ENCODE assay signal across 1 cellular context in the genomic region with DNA sequence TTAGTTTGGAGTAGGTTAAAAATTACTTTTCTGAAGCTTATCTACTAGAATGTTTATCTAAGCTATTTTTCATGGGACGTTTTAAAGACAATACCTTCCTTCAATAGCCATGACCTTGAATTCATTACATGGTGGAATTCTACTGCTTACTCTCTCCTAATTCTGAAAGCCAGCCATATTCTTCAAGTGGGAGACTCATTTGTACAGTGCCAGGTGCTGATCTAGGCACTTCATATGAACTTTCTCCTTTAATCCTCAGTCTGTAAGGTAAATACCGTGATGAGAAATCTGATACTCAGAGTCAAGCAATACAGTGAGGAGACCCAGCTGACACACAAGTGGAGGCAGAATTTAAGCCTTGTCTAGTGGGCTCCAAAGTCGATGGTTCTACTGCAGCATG.
A peak's percentile ranks its signal among the peaks of the same experiment; 100 is the strongest.
TF ChIP-seq lines count a peak whose summit lies in the region.

No MANE protein-coding gene starts in this region.

TF ChIP-seq in HepG2, 621 proteins besides CTCF, POLR2A, EP300 and RAD21 (continued from another document and continues in another):
- TF ChIP-seq, protein P1, sequence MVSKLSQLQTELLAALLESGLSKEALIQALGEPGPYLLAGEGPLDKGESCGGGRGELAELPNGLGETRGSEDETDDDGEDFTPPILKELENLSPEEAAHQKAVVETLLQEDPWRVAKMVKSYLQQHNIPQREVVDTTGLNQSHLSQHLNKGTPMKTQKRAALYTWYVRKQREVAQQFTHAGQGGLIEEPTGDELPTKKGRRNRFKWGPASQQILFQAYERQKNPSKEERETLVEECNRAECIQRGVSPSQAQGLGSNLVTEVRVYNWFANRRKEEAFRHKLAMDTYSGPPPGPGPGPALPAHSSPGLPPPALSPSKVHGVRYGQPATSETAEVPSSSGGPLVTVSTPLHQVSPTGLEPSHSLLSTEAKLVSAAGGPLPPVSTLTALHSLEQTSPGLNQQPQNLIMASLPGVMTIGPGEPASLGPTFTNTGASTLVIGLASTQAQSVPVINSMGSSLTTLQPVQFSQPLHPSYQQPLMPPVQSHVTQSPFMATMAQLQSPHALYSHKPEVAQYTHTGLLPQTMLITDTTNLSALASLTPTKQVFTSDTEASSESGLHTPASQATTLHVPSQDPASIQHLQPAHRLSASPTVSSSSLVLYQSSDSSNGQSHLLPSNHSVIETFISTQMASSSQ (IDR thresholded peaks at IDR 0.05; ENCODE audit: low read depth) = no peak
- TF ChIP-seq, protein P1 (CRISPR knock-in tag; IDR thresholded peaks at IDR 0.05; ENCODE audit: borderline replicate concordance) = peak; percentile 34; the same call in 1 of the 2 replicates
- TF ChIP-seq HMG20A (CRISPR knock-in tag; IDR thresholded peaks at IDR 0.05; ENCODE audit: borderline replicate concordance) = peak; percentile 44; the same call in 1 of the 2 replicates
- TF ChIP-seq KDM4B (CRISPR knock-in tag; IDR thresholded peaks at IDR 0.05) = no peak
- TF ChIP-seq SNAPC2 (CRISPR knock-in tag; IDR thresholded peaks at IDR 0.05) = no peak
- no peak for TF ChIP-seq BHLHE40 (IDR thresholded peaks at IDR 0.05; ENCODE audit: low read length)
- no peak for TF ChIP-seq SNRNP70 (IDR thresholded peaks at IDR 0.05; ENCODE audit: low read depth, low read length)
- TF ChIP-seq SOX13 (IDR thresholded peaks at IDR 0.05) = no peak
- peak in 1 of 2 experiments; percentile 80; a peak in 2 of 4 replicates for TF ChIP-seq SOX13 (CRISPR knock-in tag; conservative IDR thresholded peaks at IDR 0.05 in 1 of 2, IDR thresholded peaks at IDR 0.05 in 1 of 2)
- no peak for TF ChIP-seq ISX (CRISPR knock-in tag; conservative IDR thresholded peaks at IDR 0.05)
- TF ChIP-seq NFE2 (CRISPR knock-in tag; IDR thresholded peaks at IDR 0.05) = no peak
- no peak for TF ChIP-seq SOX6 (IDR thresholded peaks at IDR 0.05)
- TF ChIP-seq SOX6 (CRISPR knock-in tag; IDR thresholded peaks at IDR 0.05) = peak; percentile 76
- no peak for TF ChIP-seq NR2F6 (IDR thresholded peaks at IDR 0.05)
- no peak for TF ChIP-seq NR2F6 (CRISPR knock-in tag; IDR thresholded peaks at IDR 0.05)
- TF ChIP-seq ZNF615 (CRISPR knock-in tag; IDR thresholded peaks at IDR 0.05; ENCODE audit: borderline replicate concordance) = no peak
- no peak for TF ChIP-seq EEA1 (CRISPR knock-in tag; IDR thresholded peaks at IDR 0.05; ENCODE audit: borderline replicate concordance)
- peak; percentile 77; the same call in 1 of the 2 replicates for TF ChIP-seq SOX5 (CRISPR knock-in tag; IDR thresholded peaks at IDR 0.05; ENCODE audit: borderline replicate concordance)
- TF ChIP-seq, protein P2, sequence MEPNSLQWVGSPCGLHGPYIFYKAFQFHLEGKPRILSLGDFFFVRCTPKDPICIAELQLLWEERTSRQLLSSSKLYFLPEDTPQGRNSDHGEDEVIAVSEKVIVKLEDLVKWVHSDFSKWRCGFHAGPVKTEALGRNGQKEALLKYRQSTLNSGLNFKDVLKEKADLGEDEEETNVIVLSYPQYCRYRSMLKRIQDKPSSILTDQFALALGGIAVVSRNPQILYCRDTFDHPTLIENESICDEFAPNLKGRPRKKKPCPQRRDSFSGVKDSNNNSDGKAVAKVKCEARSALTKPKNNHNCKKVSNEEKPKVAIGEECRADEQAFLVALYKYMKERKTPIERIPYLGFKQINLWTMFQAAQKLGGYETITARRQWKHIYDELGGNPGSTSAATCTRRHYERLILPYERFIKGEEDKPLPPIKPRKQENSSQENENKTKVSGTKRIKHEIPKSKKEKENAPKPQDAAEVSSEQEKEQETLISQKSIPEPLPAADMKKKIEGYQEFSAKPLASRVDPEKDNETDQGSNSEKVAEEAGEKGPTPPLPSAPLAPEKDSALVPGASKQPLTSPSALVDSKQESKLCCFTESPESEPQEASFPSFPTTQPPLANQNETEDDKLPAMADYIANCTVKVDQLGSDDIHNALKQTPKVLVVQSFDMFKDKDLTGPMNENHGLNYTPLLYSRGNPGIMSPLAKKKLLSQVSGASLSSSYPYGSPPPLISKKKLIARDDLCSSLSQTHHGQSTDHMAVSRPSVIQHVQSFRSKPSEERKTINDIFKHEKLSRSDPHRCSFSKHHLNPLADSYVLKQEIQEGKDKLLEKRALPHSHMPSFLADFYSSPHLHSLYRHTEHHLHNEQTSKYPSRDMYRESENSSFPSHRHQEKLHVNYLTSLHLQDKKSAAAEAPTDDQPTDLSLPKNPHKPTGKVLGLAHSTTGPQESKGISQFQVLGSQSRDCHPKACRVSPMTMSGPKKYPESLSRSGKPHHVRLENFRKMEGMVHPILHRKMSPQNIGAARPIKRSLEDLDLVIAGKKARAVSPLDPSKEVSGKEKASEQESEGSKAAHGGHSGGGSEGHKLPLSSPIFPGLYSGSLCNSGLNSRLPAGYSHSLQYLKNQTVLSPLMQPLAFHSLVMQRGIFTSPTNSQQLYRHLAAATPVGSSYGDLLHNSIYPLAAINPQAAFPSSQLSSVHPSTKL (CRISPR knock-in tag; IDR thresholded peaks at IDR 0.05) = peak; percentile 50; the same call in 1 of the 2 replicates
- TF ChIP-seq ZKSCAN8 (CRISPR knock-in tag; IDR thresholded peaks at IDR 0.05; ENCODE audit: borderline replicate concordance) = no peak
- TF ChIP-seq, protein P3, sequence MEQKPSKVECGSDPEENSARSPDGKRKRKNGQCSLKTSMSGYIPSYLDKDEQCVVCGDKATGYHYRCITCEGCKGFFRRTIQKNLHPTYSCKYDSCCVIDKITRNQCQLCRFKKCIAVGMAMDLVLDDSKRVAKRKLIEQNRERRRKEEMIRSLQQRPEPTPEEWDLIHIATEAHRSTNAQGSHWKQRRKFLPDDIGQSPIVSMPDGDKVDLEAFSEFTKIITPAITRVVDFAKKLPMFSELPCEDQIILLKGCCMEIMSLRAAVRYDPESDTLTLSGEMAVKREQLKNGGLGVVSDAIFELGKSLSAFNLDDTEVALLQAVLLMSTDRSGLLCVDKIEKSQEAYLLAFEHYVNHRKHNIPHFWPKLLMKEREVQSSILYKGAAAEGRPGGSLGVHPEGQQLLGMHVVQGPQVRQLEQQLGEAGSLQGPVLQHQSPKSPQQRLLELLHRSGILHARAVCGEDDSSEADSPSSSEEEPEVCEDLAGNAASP (CRISPR knock-in tag; IDR thresholded peaks at IDR 0.05; ENCODE audit: borderline replicate concordance) = peak; percentile 37; the same call in 1 of the 2 replicates
- TF ChIP-seq RFX1 (IDR thresholded peaks at IDR 0.05) = no peak
- no peak for TF ChIP-seq ZC3H13 (CRISPR knock-in tag; IDR thresholded peaks at IDR 0.05)
- TF ChIP-seq, protein P4, sequence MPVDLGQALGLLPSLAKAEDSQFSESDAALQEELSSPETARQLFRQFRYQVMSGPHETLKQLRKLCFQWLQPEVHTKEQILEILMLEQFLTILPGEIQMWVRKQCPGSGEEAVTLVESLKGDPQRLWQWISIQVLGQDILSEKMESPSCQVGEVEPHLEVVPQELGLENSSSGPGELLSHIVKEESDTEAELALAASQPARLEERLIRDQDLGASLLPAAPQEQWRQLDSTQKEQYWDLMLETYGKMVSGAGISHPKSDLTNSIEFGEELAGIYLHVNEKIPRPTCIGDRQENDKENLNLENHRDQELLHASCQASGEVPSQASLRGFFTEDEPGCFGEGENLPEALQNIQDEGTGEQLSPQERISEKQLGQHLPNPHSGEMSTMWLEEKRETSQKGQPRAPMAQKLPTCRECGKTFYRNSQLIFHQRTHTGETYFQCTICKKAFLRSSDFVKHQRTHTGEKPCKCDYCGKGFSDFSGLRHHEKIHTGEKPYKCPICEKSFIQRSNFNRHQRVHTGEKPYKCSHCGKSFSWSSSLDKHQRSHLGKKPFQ (CRISPR knock-in tag; IDR thresholded peaks at IDR 0.05; ENCODE audit: insufficient replicate concordance) = no peak
- TF ChIP-seq RFX5 (IDR thresholded peaks at IDR 0.05; ENCODE audit: low read depth, low read length) = no peak
- no peak for TF ChIP-seq ZNF160 (CRISPR knock-in tag; IDR thresholded peaks at IDR 0.05)
- TF ChIP-seq MATR3 (CRISPR knock-in tag; IDR thresholded peaks at IDR 0.05) = no peak
- TF ChIP-seq, protein P5, sequence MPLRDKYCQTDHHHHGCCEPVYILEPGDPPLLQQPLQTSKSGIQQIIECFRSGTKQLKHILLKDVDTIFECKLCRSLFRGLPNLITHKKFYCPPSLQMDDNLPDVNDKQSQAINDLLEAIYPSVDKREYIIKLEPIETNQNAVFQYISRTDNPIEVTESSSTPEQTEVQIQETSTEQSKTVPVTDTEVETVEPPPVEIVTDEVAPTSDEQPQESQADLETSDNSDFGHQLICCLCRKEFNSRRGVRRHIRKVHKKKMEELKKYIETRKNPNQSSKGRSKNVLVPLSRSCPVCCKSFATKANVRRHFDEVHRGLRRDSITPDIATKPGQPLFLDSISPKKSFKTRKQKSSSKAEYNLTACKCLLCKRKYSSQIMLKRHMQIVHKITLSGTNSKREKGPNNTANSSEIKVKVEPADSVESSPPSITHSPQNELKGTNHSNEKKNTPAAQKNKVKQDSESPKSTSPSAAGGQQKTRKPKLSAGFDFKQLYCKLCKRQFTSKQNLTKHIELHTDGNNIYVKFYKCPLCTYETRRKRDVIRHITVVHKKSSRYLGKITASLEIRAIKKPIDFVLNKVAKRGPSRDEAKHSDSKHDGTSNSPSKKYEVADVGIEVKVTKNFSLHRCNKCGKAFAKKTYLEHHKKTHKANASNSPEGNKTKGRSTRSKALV (CRISPR knock-in tag; IDR thresholded peaks at IDR 0.05) = no peak
- TF ChIP-seq, protein P6, sequence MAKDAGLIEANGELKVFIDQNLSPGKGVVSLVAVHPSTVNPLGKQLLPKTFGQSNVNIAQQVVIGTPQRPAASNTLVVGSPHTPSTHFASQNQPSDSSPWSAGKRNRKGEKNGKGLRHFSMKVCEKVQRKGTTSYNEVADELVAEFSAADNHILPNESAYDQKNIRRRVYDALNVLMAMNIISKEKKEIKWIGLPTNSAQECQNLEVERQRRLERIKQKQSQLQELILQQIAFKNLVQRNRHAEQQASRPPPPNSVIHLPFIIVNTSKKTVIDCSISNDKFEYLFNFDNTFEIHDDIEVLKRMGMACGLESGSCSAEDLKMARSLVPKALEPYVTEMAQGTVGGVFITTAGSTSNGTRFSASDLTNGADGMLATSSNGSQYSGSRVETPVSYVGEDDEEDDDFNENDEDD (CRISPR knock-in tag; IDR thresholded peaks at IDR 0.05; ENCODE audit: borderline replicate concordance) = no peak
- TF ChIP-seq ZNF768 (CRISPR knock-in tag; IDR thresholded peaks at IDR 0.05) = no peak
- no peak for TF ChIP-seq HOXA5 (CRISPR knock-in tag; IDR thresholded peaks at IDR 0.05)
- TF ChIP-seq ZNF460 (CRISPR knock-in tag; IDR thresholded peaks at IDR 0.05; ENCODE audit: borderline replicate concordance) = no peak
- no peak for TF ChIP-seq FOXA1 (IDR thresholded peaks at IDR 0.05)
- TF ChIP-seq FOXA1 (CRISPR knock-in tag; IDR thresholded peaks at IDR 0.05) = peak; percentile 7; the same call in 1 of the 2 replicates
- TF ChIP-seq BCL6 (CRISPR knock-in tag; IDR thresholded peaks at IDR 0.05) = no peak
- TF ChIP-seq, protein P7, sequence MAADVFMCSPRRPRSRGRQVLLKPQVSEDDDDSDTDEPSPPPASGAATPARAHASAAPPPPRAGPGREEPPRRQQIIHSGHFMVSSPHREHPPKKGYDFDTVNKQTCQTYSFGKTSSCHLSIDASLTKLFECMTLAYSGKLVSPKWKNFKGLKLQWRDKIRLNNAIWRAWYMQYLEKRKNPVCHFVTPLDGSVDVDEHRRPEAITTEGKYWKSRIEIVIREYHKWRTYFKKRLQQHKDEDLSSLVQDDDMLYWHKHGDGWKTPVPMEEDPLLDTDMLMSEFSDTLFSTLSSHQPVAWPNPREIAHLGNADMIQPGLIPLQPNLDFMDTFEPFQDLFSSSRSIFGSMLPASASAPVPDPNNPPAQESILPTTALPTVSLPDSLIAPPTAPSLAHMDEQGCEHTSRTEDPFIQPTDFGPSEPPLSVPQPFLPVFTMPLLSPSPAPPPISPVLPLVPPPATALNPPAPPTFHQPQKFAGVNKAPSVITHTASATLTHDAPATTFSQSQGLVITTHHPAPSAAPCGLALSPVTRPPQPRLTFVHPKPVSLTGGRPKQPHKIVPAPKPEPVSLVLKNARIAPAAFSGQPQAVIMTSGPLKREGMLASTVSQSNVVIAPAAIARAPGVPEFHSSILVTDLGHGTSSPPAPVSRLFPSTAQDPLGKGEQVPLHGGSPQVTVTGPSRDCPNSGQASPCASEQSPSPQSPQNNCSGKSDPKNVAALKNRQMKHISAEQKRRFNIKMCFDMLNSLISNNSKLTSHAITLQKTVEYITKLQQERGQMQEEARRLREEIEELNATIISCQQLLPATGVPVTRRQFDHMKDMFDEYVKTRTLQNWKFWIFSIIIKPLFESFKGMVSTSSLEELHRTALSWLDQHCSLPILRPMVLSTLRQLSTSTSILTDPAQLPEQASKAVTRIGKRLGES (CRISPR knock-in tag; IDR thresholded peaks at IDR 0.05; ENCODE audit: borderline replicate concordance) = no peak
- no peak for TF ChIP-seq ZNF441 (CRISPR knock-in tag; IDR thresholded peaks at IDR 0.05; ENCODE audit: borderline replicate concordance)
- no peak for TF ChIP-seq ZNF567 (CRISPR knock-in tag; IDR thresholded peaks at IDR 0.05; ENCODE audit: borderline replicate concordance)
- TF ChIP-seq, protein P8, sequence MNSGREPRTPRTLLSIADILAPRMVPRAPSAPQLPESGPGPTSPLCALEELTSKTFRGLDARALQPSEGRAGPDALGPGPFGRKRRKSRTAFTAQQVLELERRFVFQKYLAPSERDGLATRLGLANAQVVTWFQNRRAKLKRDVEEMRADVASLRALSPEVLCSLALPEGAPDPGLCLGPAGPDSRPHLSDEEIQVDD (CRISPR knock-in tag; IDR thresholded peaks at IDR 0.05; ENCODE audit: borderline replicate concordance) = no peak
- TF ChIP-seq ISL2 (CRISPR knock-in tag; IDR thresholded peaks at IDR 0.05) = no peak
- TF ChIP-seq, protein P9, sequence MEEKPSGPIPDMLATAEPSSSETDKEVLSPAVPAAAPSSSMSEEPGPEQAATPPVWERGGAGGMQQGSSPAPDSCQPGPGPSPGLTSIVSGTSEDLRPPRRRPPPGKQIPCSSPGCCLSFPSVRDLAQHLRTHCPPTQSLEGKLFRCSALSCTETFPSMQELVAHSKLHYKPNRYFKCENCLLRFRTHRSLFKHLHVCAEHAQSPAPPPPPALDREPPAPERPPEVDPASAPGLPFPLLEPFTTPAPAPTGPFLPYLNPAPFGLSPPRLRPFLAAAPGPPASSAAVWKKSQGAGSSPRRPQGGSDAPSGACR (CRISPR knock-in tag; IDR thresholded peaks at IDR 0.05) = no peak
- no peak for TF ChIP-seq CREB1 (IDR thresholded peaks at IDR 0.05)
- TF ChIP-seq CREB1 (CRISPR knock-in tag; IDR thresholded peaks at IDR 0.05) = 0 out of 2 replicates have a peak, but pooled peaks have one; percentile 39
- TF ChIP-seq JUN (CRISPR knock-in tag; IDR thresholded peaks at IDR 0.05) = no peak
- TF ChIP-seq ARID2 (CRISPR knock-in tag; IDR thresholded peaks at IDR 0.05; ENCODE audit: borderline replicate concordance) = no peak
